ENCODE assay signal across 9 cellular contexts in the genomic region with DNA sequence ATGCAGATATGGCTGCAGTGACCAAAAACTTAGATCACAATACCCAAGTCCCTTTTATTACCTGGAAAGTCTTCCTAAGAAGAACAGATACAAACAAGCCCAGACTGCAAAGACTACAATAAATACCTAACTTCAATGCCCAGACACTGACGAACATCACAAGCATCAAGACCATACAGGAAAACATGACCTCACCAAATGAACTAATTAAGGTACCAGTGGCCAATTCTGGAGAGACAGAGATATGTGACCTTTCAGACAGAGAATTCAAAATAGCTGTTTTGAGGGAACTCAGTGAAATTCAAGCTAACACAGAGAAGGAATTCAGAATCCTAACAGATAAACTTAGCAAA. TPM values are rescaled to one million over a fixed set of nuclear protein-coding genes. Genes with fewer than 3 reads are reported as not detected.
DNase-seq lines count a peak whose midpoint lies in the region; TF ChIP-seq lines count a peak whose summit lies in the region.
"Not testable (repeated sequence)": the region's sequence is repeated elsewhere in the genome, so short reads cannot be mapped to it uniquely, and the experiment has no call there.
"Had no signal": no experiment of that assay in that cellular context is flagged by ENCODE, and none has a peak within 500 bp of the region (broad histone marks: within the 10 kb centered on the region; RNA-seq: fewer than 3 reads in every experiment).

No MANE protein-coding gene starts in this region.

- H3K9me3 Mint-ChIP-seq in activated CD4-positive, alpha-beta T cell treated with anti-CD3 and anti-CD28 coated beads, Interleukin-2, amount 10 ng/mL, durations not matched to agents 7 days and 5 days; endodermal cell; neural progenitor cell: not testable (repeated sequence)

- H3K4me1 ChIP-seq in BLaER1, result peaks cover 44% of the 10 kb centered on the region
- H3K4me1 ChIP-seq in HEK293 (ENCODE audit: control insufficient read depth, insufficient read depth, low read length); stomach: not testable (repeated sequence)
- H3K4me1 ChIP-seq in endodermal cell (ENCODE audit: control insufficient read depth, insufficient read depth, low read length), result peaks cover 13% of the 10 kb centered on the region
- H3K4me1 ChIP-seq in hepatocyte (ENCODE audit: insufficient read depth), result peaks cover 10% of the 10 kb centered on the region
- H3K4me1 ChIP-seq in neural progenitor cell, result peaks cover 30% of the 10 kb centered on the region

- H3K9me3 ChIP-seq in BLaER1; HEK293 (ENCODE audit: control insufficient read depth, insufficient read depth, low read depth, low read length); endodermal cell (ENCODE audit: control insufficient read depth, low read length); hepatocyte (ENCODE audit: low read depth); neural progenitor cell (ENCODE audit: low read depth); stomach: not testable (repeated sequence)

- not testable (repeated sequence) for H3K79me2 ChIP-seq in hepatocyte; neural progenitor cell (ENCODE audit: low read depth)

- not testable (repeated sequence) for TF ChIP-seq POLR2A in stomach (IDR thresholded peaks at IDR 0.05)

- peaks cover 31% of the 10 kb centered on the region for H3F3A ChIP-seq in neural progenitor cell (ENCODE audit: low read depth)

- not testable (repeated sequence) for TF ChIP-seq CTCF in HEK293 (tag by site-specific recombination; IDR thresholded peaks at IDR 0.05); RWPE1 (conservative IDR thresholded peaks at IDR 0.05; ENCODE audit: low read depth); endodermal cell (conservative IDR thresholded peaks at IDR 0.05); hepatocyte (IDR thresholded peaks at IDR 0.05; ENCODE audit: poor library complexity); neural progenitor cell (IDR thresholded peaks at IDR 0.05); stomach (IDR thresholded peaks at IDR 0.05)

- H3K27ac Mint-ChIP-seq in activated CD4-positive, alpha-beta T cell treated with anti-CD3 and anti-CD28 coated beads, Interleukin-2, amount 10 ng/mL, durations not matched to agents 7 days and 5 days, result peak overlapping the region; percentile 6
- H3K27ac Mint-ChIP-seq in endodermal cell, result peak overlapping the region; percentile 11
- not testable (repeated sequence) for H3K27ac Mint-ChIP-seq in neural progenitor cell

- CTCF ChIA-PET in HEK293 (lab: Yijun Ruan, JAX), result interaction anchor here (0.6 to 0.8 kb wide), 3 partner anchors 13 to 249 kb away, joined by 3 to 4 read pairs (median 3); no protein-coding TSS in a partner anchor
- CTCF ChIA-PET in RWPE1 (lab: Yijun Ruan, JAX), result not testable (repeated sequence)
- CTCF ChIA-PET in activated CD4-positive, alpha-beta T cell treated with anti-CD3 and anti-CD28 coated beads, Interleukin-2, amount 10 ng/mL, durations not matched to agents 7 days and 5 days (lab: Charles Lee), result interaction anchor here (0.7 kb wide), 1 partner anchor 102 kb away, joined by 3 read pairs; no protein-coding TSS in a partner anchor

- not testable (repeated sequence) for H2AFZ ChIP-seq in hepatocyte; neural progenitor cell (replicated peaks)

- peak overlapping the region; percentile 30; the same call in 1 of the 2 replicates for H3K4me2 ChIP-seq in BLaER1
- H3K4me2 ChIP-seq in hepatocyte, neural progenitor cell: not testable (repeated sequence)

- not testable (repeated sequence) for H3K4me3 Mint-ChIP-seq in activated CD4-positive, alpha-beta T cell treated with anti-CD3 and anti-CD28 coated beads, Interleukin-2, amount 10 ng/mL, durations not matched to agents 7 days and 5 days; endodermal cell; neural progenitor cell

- H3K4me3 ChIP-seq in BLaER1; HEK293 (ENCODE audit: low read depth, low read length); endodermal cell (ENCODE audit: low read length); hepatocyte; neural progenitor cell; stomach: not testable (repeated sequence)

- intact Hi-C loops in stomach (cut with DNase I; ENCODE audit: low total_unique reads), result not testable (repeated sequence)

- not testable (repeated sequence) for H3K4me1 Mint-ChIP-seq in activated CD4-positive, alpha-beta T cell treated with anti-CD3 and anti-CD28 coated beads, Interleukin-2, amount 10 ng/mL, durations not matched to agents 7 days and 5 days; neural progenitor cell
- H3K4me1 Mint-ChIP-seq in endodermal cell, result peaks cover 26% of the 10 kb centered on the region

- not testable (repeated sequence) for H3K27ac ChIP-seq in BLaER1; HEK293 (ENCODE audit: extremely low read depth, low read depth, low read length); endodermal cell (ENCODE audit: low read depth, low read length)
- H3K27ac ChIP-seq in RWPE1 (peak overlapping the region; percentile 63), hepatocyte (peak overlapping the region; percentile 71), neural progenitor cell (peak overlapping the region; percentile 29), stomach (peak overlapping the region in 3 of 5 donors; percentile 13 to 61 (median 48))

- H3K9ac ChIP-seq in BLaER1; endodermal cell (ENCODE audit: extremely low read depth, low read length, poor library complexity, severe bottlenecking); neural progenitor cell: not testable (repeated sequence)

- not testable (repeated sequence) for H4K20me1 ChIP-seq in BLaER1; hepatocyte (ENCODE audit: insufficient read depth, poor library complexity, severe bottlenecking); neural progenitor cell (ENCODE audit: low read depth)

- POLR2A ChIA-PET in HEK293 (lab: Yijun Ruan, JAX); RWPE1 (lab: Yijun Ruan, JAX; ENCODE audit: low non-redundant PET); activated CD4-positive, alpha-beta T cell treated with anti-CD3 and anti-CD28 coated beads, Interleukin-2, amount 10 ng/mL, durations not matched to agents 7 days and 5 days (lab: Charles Lee): not testable (repeated sequence)

- WGBS in endodermal cell (ENCODE audit: insufficient coverage in 1 of 2, insufficient read length in 1 of 2), 2 experiments, result 73 to 100% methylated on average over 1 of the region's 1 CpG
- 48% methylated on average over 1 of the region's 1 CpG for WGBS in hepatocyte (ENCODE audit: low lambda C conversion rate, missing lambda C conversion rate)
- WGBS in stomach, 5 donors, result 67 to 72% (median 71%) methylated on average over 1 of the region's 1 CpG

- not testable (repeated sequence) for H3K27me3 ChIP-seq in BLaER1; endodermal cell (ENCODE audit: control insufficient read depth, insufficient read depth, low read length, poor library complexity, severe bottlenecking); hepatocyte; neural progenitor cell; stomach

- not testable (repeated sequence) for H3K27me3 Mint-ChIP-seq in activated CD4-positive, alpha-beta T cell treated with anti-CD3 and anti-CD28 coated beads, Interleukin-2, amount 10 ng/mL, durations not matched to agents 7 days and 5 days; endodermal cell (ENCODE audit: insufficient read depth); neural progenitor cell (ENCODE audit: insufficient read depth, low read depth)

- H3K9me2 ChIP-seq in hepatocyte (replicated peaks; ENCODE audit: insufficient read depth), result not testable (repeated sequence)

- DNase-seq in RWPE1 (ENCODE audit: low spot score); activated CD4-positive, alpha-beta T cell treated with anti-CD3 and anti-CD28 coated beads, Interleukin-2, amount 10 ng/mL, durations not matched to agents 7 days and 5 days; endodermal cell; hepatocyte (ENCODE audit: low spot score); neural progenitor cell (ENCODE audit: low spot score); stomach: not testable (repeated sequence)

- TF ChIP-seq EP300 in stomach (IDR thresholded peaks at IDR 0.05), result not testable (repeated sequence)

- not testable (repeated sequence) for H3K36me3 Mint-ChIP-seq in activated CD4-positive, alpha-beta T cell treated with anti-CD3 and anti-CD28 coated beads, Interleukin-2, amount 10 ng/mL, durations not matched to agents 7 days and 5 days (ENCODE audit: low read depth); endodermal cell (ENCODE audit: low read depth); neural progenitor cell

- peaks cover 11% of the 10 kb centered on the region; the same call in 1 of the 2 replicates for H3K36me3 ChIP-seq in BLaER1
- not testable (repeated sequence) for H3K36me3 ChIP-seq in HEK293 (ENCODE audit: control insufficient read depth in 2 of 2, insufficient read depth in 1 of 2, low read length in 2 of 2); endodermal cell (ENCODE audit: control insufficient read depth, insufficient read depth, low read length); hepatocyte (replicated peaks; ENCODE audit: insufficient read depth, low read depth); neural progenitor cell; stomach

RNA-seq across cellular contexts. Expression of gene PLA2G6, which starts 27.1 kb away (rescaled TPM):
- total RNA-seq in activated CD4-positive, alpha-beta T cell treated with anti-CD3 and anti-CD28 coated beads, Interleukin-2, amount 10 ng/mL, durations not matched to agents 7 days and 5 days, result 10 to 100 TPM; 65.0 to 72.0 TPM
- total RNA-seq in endodermal cell (10 to 100 TPM; 60.6 to 60.7 TPM), hepatocyte (28.2 and 39.9 TPM in 2 replicates), neural progenitor cell (ENCODE audit: low replicate concordance) (20.1 and 29.4 TPM in 2 replicates), stomach (10 to 100 TPM; 24.0 to 68.3 (median 30.0) TPM)
- 31.7 TPM for polyA plus RNA-seq in endodermal cell (2013, experiment 1 of 2)
- 25.3 TPM for polyA plus RNA-seq in endodermal cell (2013, experiment 2 of 2)
- polyA plus RNA-seq in hepatocyte (30.2 and 42.6 TPM in 2 replicates), stomach (10 to 100 TPM in 2 of 3 donors, 1 to 10 TPM in 1; 6.0 to 24.8 (median 11.8) TPM)

RNA-seq across cellular contexts. Expression of gene BAIAP2L2, which starts 44.1 kb away (rescaled TPM):
- under 1 TPM; 0.50 to 0.55 TPM for total RNA-seq in activated CD4-positive, alpha-beta T cell treated with anti-CD3 and anti-CD28 coated beads, Interleukin-2, amount 10 ng/mL, durations not matched to agents 7 days and 5 days
- total RNA-seq in endodermal cell (1 to 10 TPM; 1.4 to 3.7 TPM), hepatocyte (3.3 and 4.4 TPM in 2 replicates), neural progenitor cell (ENCODE audit: low replicate concordance) (0.86 and 2.6 TPM in 2 replicates), stomach (100 to 1,000 TPM in 1 of 5 donors, 10 to 100 TPM in 2, 1 to 10 TPM in 2; 1.3 to 397 (median 12.2) TPM)
- polyA plus RNA-seq in endodermal cell (2013, experiment 1 of 2), result 2.7 TPM
- polyA plus RNA-seq in endodermal cell (2013, experiment 2 of 2), result 1.9 TPM
- polyA plus RNA-seq in hepatocyte (8.2 and 8.8 TPM in 2 replicates), stomach (1 to 10 TPM; 1.2 to 6.8 (median 4.0) TPM)
- total RNA-seq: A172 had no signal

RNA-seq across cellular contexts. Expression of gene MAFF, which starts 47.3 kb away (rescaled TPM):
- total RNA-seq in activated CD4-positive, alpha-beta T cell treated with anti-CD3 and anti-CD28 coated beads, Interleukin-2, amount 10 ng/mL, durations not matched to agents 7 days and 5 days, result 1 to 10 TPM; 4.7 to 5.0 TPM
- 1 to 10 TPM; 4.7 to 5.5 TPM for total RNA-seq in endodermal cell
- 6.1 TPM for polyA plus RNA-seq in endodermal cell (2013, experiment 1 of 2)
- polyA plus RNA-seq in endodermal cell (2013, experiment 2 of 2), result 5.5 TPM
- total RNA-seq in hepatocyte, result 55.9 and 70.4 TPM in 2 replicates
- polyA plus RNA-seq in hepatocyte, result 67.2 and 76.3 TPM in 2 replicates
- total RNA-seq in neural progenitor cell (ENCODE audit: low replicate concordance), result 0.90 and 4.2 TPM in 2 replicates
- 100 to 1,000 TPM in 2 of 5 donors, 10 to 100 TPM in 1, 1 to 10 TPM in 1, under 1 TPM in 1; 0.58 to 130 (median 58.9) TPM for total RNA-seq in stomach
- 10 to 100 TPM; 16.0 to 65.7 (median 35.7) TPM for polyA plus RNA-seq in stomach
